18 cellular contexts compared by ENCODE assay signal in the genomic region with DNA sequence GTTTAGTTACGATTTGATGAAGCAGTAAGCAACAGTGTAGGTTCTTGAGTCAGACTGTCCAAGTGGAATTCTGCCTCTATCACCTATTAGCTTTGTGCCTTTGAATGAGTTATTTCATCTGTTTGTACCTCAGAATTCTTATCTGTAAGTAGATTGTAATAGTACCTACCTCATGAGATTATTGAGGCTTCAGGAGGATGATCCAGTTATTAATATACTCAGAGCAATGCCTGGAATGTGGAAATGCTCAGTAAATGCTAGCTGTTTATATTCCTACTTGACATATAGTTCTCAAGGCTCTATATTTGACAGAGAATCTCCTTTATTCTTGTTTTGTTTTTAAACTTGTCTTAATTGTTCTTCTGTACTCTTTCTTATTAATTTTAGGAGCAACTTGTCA.
"Had no signal": no experiment of that assay in that cellular context is flagged by ENCODE, and none has a peak within 500 bp of the region (broad histone marks: within the 10 kb centered on the region; RNA-seq: fewer than 3 reads in every experiment).

No MANE protein-coding gene starts in this region.

- H3K27ac Mint-ChIP-seq: activated CD4-positive, alpha-beta T cell treated with anti-CD3 and anti-CD28 coated beads, Interleukin-2, amount 10 ng/mL, durations not matched to agents 7 days and 5 days; activated CD8-positive, alpha-beta memory T cell treated with anti-CD3 and anti-CD28 coated beads, Interleukin-2, amount 10 ng/mL, durations not matched to agents 7 days and 5 days; activated naive CD4-positive, alpha-beta T cell treated with anti-CD3 and anti-CD28 coated beads, Interleukin-2, amount 10 ng/mL, durations not matched to agents 7 days and 5 days; T-helper 1 cell treated with Interleukin-12 subunit alpha and Interleukin-12 subunit beta and Interleukin-4 antibody, amounts not matched to agents 30 μg/mL and 1 μg/mL, for 36 hours had no signal

- H3K4me3 Mint-ChIP-seq: activated CD4-positive, alpha-beta T cell treated with anti-CD3 and anti-CD28 coated beads, Interleukin-2, amount 10 ng/mL, durations not matched to agents 7 days and 5 days; activated CD8-positive, alpha-beta memory T cell treated with anti-CD3 and anti-CD28 coated beads, Interleukin-2, amount 10 ng/mL, durations not matched to agents 7 days and 5 days; activated CD8-positive, alpha-beta T cell treated with anti-CD3 and anti-CD28 coated beads for 36 hours; activated naive CD4-positive, alpha-beta T cell treated with anti-CD3 and anti-CD28 coated beads, Interleukin-2, amount 10 ng/mL, durations not matched to agents 7 days and 5 days; natural killer cell; stimulated activated naive B cell treated with anti-CD40 and anti-IgM and Interleukin-4, amounts not matched to agents 10 μg/mL and 1 μg/mL and 100 μg/mL, for 72 hours; T-helper 1 cell treated with Interleukin-12 subunit alpha and Interleukin-12 subunit beta and Interleukin-4 antibody, amounts not matched to agents 30 μg/mL and 1 μg/mL, for 36 hours had no signal

- H3K9me3 Mint-ChIP-seq: activated CD4-positive, alpha-beta T cell treated with anti-CD3 and anti-CD28 coated beads, Interleukin-2, amount 10 ng/mL, durations not matched to agents 7 days and 5 days; activated CD8-positive, alpha-beta T cell treated with anti-CD3 and anti-CD28 coated beads for 36 hours; activated naive CD4-positive, alpha-beta T cell treated with anti-CD3 and anti-CD28 coated beads, Interleukin-2, amount 10 ng/mL, durations not matched to agents 7 days and 5 days; natural killer cell; stimulated activated naive B cell treated with anti-CD40 and anti-IgM and Interleukin-4, amounts not matched to agents 10 μg/mL and 1 μg/mL and 100 μg/mL, for 72 hours; T-helper 1 cell treated with Interleukin-12 subunit alpha and Interleukin-12 subunit beta and Interleukin-4 antibody, amounts not matched to agents 30 μg/mL and 1 μg/mL, for 36 hours had no signal

- DNase-seq: activated CD4-positive, alpha-beta T cell treated with anti-CD3 and anti-CD28 coated beads, Interleukin-2, amount 10 ng/mL, durations not matched to agents 7 days and 5 days; activated CD4-positive, CD25-positive, alpha-beta regulatory T cell treated with anti-CD3 and anti-CD28 coated beads, Interleukin-2, amount 50 U/mL, for 72 hours; activated CD8-positive, alpha-beta memory T cell treated with anti-CD3 and anti-CD28 coated beads, Interleukin-2, amount 10 ng/mL, durations not matched to agents 7 days and 5 days; activated CD8-positive, alpha-beta T cell treated with anti-CD3 and anti-CD28 coated beads for 36 hours; activated effector memory CD4-positive, alpha-beta T cell treated with Interleukin-2 at 50 U/mL for 16 hours; activated naive CD4-positive, alpha-beta T cell treated with anti-CD3 and anti-CD28 coated beads, Interleukin-2, amount 10 ng/mL, durations not matched to agents 7 days and 5 days; activated T-cell treated with anti-CD3 and anti-CD28 coated beads for 4 hours; adrenal gland; effector memory CD4-positive, alpha-beta T cell; foreskin keratinocyte; left lung; natural killer cell; stimulated activated CD4-positive, alpha-beta T cell treated with anti-CD3 and anti-CD28 coated beads, Interleukin-15, amount 100 ng/mL, for 24 hours; stimulated activated naive B cell treated with anti-CD40 and anti-IgM and Interleukin-4, amounts not matched to agents 10 μg/mL and 1 μg/mL and 100 μg/mL, for 72 hours; thyroid gland; upper lobe of right lung had no signal

- H3K27me3 Mint-ChIP-seq: activated CD4-positive, alpha-beta T cell treated with anti-CD3 and anti-CD28 coated beads, Interleukin-2, amount 10 ng/mL, durations not matched to agents 7 days and 5 days; activated CD8-positive, alpha-beta memory T cell treated with anti-CD3 and anti-CD28 coated beads, Interleukin-2, amount 10 ng/mL, durations not matched to agents 7 days and 5 days; activated CD8-positive, alpha-beta T cell treated with anti-CD3 and anti-CD28 coated beads for 36 hours; activated naive CD4-positive, alpha-beta T cell treated with anti-CD3 and anti-CD28 coated beads, Interleukin-2, amount 10 ng/mL, durations not matched to agents 7 days and 5 days; stimulated activated naive B cell treated with anti-CD40 and anti-IgM and Interleukin-4, amounts not matched to agents 10 μg/mL and 1 μg/mL and 100 μg/mL, for 72 hours had no signal

- H3K36me3 Mint-ChIP-seq: natural killer cell had no signal

- ATAC-seq: activated CD8-positive, alpha-beta memory T cell treated with anti-CD3 and anti-CD28 coated beads, Interleukin-2, amount 10 ng/mL, durations not matched to agents 7 days and 5 days; activated CD8-positive, alpha-beta T cell treated with anti-CD3 and anti-CD28 coated beads for 36 hours; foreskin keratinocyte; left lung; natural killer cell; sciatic nerve; stimulated activated naive B cell treated with anti-CD40 and anti-IgM and Interleukin-4, amounts not matched to agents 10 μg/mL and 1 μg/mL and 100 μg/mL, for 72 hours; upper lobe of right lung had no signal

- H3K4me1 Mint-ChIP-seq: activated naive CD4-positive, alpha-beta T cell treated with anti-CD3 and anti-CD28 coated beads, Interleukin-2, amount 10 ng/mL, durations not matched to agents 7 days and 5 days had no signal
